Comparison of ENCODE assay signal across 16 cellular contexts in the genomic region with DNA sequence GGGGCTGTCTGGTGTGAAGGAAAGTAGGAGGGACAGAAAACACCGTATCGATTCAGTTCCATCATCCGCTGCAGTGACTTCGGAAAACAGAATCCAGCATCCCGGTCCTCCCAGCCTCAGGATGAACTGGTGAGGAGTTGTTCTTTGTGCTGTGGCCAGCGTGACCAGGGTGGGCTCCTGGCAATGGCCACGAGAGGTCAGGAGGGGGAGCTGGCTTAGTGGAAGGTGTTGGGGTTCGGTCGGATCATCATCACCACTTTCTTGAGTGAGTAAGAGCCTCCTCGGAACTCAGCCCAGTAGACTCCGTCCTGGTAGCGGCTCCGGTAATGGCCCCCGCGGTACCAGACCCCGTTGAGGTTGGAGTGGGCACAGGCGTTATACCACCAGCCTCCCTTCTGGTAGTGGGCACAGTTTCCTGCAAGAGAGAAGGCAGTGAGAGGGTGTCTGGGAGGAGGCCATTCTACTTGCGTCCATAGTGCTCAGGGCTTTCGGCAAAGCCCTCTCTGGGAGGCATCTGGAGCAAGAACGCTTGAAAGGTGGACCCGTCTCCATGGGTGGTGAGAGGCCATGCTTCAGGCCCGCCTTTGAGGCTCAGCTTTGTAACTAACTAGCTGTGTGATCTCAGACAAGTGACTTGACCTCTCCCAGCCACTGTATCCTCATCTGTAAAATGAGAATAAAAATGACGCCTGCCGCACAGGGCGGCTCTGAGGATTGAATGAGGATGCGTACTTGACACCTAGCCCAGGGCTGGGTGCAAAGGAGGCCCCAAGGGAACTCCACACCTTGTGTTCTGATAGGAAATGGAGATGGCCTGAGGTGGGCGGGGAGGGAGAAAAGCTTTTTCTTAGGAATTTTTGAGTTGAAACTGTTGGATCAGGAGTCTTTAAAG. TPM values are rescaled to one million over a fixed set of nuclear protein-coding genes. Genes with fewer than 3 reads are reported as not detected.
"Had no signal": no experiment of that assay in that cellular context is flagged by ENCODE, and none has a peak within 500 bp of the region (broad histone marks: within the 10 kb centered on the region; RNA-seq: fewer than 3 reads in every experiment).

No MANE protein-coding gene starts in this region.

- H3K27me3 Mint-ChIP-seq: activated T-helper 17 cell treated with anti-CD3 and anti-CD28 coated beads, Interleukin-2, amount 50 U/mL, for 72 hours; central memory CD8-positive, alpha-beta T cell had no signal

- H3K9me3 Mint-ChIP-seq: activated naive CD4-positive, alpha-beta T cell treated with anti-CD3 and anti-CD28 coated beads for 36 hours; activated T-helper 17 cell treated with anti-CD3 and anti-CD28 coated beads, Interleukin-2, amount 50 U/mL, for 72 hours; central memory CD8-positive, alpha-beta T cell; dendritic cell treated with granulocyte-macrophage colony-stimulating factor and Interleukin-4, amounts not matched to agents 40 ng/mL and 50 ng/mL, for 4 days; nephron progenitor cell; stimulated activated naive CD8-positive, alpha-beta T cell treated with anti-CD3 and anti-CD28 coated beads, Interleukin-15, amount 100 ng/mL, for 72 hours had no signal

- H3K4me3 ChIP-seq: adrenal gland, left lung, SK-N-MC, transverse colon had no signal

- H3K4me1 ChIP-seq: left lung had no signal

- H3K4me3 Mint-ChIP-seq: activated CD8-positive, alpha-beta T cell treated with anti-CD3 and anti-CD28 coated beads, Interleukin-2, amount 10 ng/mL, durations not matched to agents 7 days and 5 days; activated naive CD4-positive, alpha-beta T cell treated with anti-CD3 and anti-CD28 coated beads for 36 hours; activated T-helper 17 cell treated with anti-CD3 and anti-CD28 coated beads, Interleukin-2, amount 50 U/mL, for 72 hours; central memory CD8-positive, alpha-beta T cell; dendritic cell treated with granulocyte-macrophage colony-stimulating factor and Interleukin-4, amounts not matched to agents 40 ng/mL and 50 ng/mL, for 4 days; nephron progenitor cell; stimulated activated naive CD8-positive, alpha-beta T cell treated with anti-CD3 and anti-CD28 coated beads, Interleukin-15, amount 100 ng/mL, for 72 hours had no signal

- H3K9me3 ChIP-seq: adrenal gland, left lung, transverse colon had no signal

- H3K27ac Mint-ChIP-seq: activated CD8-positive, alpha-beta T cell treated with anti-CD3 and anti-CD28 coated beads, Interleukin-2, amount 10 ng/mL, durations not matched to agents 7 days and 5 days; activated naive CD4-positive, alpha-beta T cell treated with anti-CD3 and anti-CD28 coated beads for 36 hours; activated T-helper 17 cell treated with anti-CD3 and anti-CD28 coated beads, Interleukin-2, amount 50 U/mL, for 72 hours; dendritic cell treated with granulocyte-macrophage colony-stimulating factor and Interleukin-4, amounts not matched to agents 40 ng/mL and 50 ng/mL, for 4 days; stimulated activated naive CD8-positive, alpha-beta T cell treated with anti-CD3 and anti-CD28 coated beads, Interleukin-15, amount 100 ng/mL, for 72 hours had no signal

- ATAC-seq: activated CD8-positive, alpha-beta T cell treated with anti-CD3 and anti-CD28 coated beads, Interleukin-2, amount 10 ng/mL, durations not matched to agents 7 days and 5 days; activated T-helper 17 cell treated with anti-CD3 and anti-CD28 coated beads, Interleukin-2, amount 50 U/mL, for 72 hours; left lung; stimulated activated naive CD8-positive, alpha-beta T cell treated with anti-CD3 and anti-CD28 coated beads, Interleukin-15, amount 100 ng/mL, for 72 hours had no signal

- DNase-seq: activated CD4-positive, alpha-beta T cell treated with anti-CD3 and anti-CD28 coated beads for 4 hours; activated CD8-positive, alpha-beta T cell treated with anti-CD3 and anti-CD28 coated beads, Interleukin-2, amount 10 ng/mL, durations not matched to agents 7 days and 5 days; activated naive CD4-positive, alpha-beta T cell treated with anti-CD3 and anti-CD28 coated beads for 36 hours; foreskin fibroblast; left lung; mesendoderm; nephron progenitor cell; stimulated activated CD4-positive, alpha-beta T cell treated with anti-CD3 and anti-CD28 coated beads, Interleukin-4, amount 100 ng/mL, for 4 hours; stimulated activated naive CD8-positive, alpha-beta T cell treated with anti-CD3 and anti-CD28 coated beads, Interleukin-15, amount 100 ng/mL, for 72 hours; T-helper 1 cell; transverse colon had no signal

- H3K36me3 ChIP-seq: adrenal gland, transverse colon had no signal

- H3K27me3 ChIP-seq: adrenal gland, left lung, transverse colon had no signal

- H3K27ac ChIP-seq: left lung, SK-N-MC had no signal

RNA-seq across cellular contexts. Expression of a gene that starts 33.5 kb away (rescaled TPM):
- total RNA-seq: activated CD8-positive, alpha-beta T cell treated with anti-CD3 and anti-CD28 coated beads, Interleukin-2, amount 10 ng/mL, durations not matched to agents 7 days and 5 days; activated naive CD4-positive, alpha-beta T cell treated with anti-CD3 and anti-CD28 coated beads for 36 hours; activated T-helper 17 cell treated with anti-CD3 and anti-CD28 coated beads, Interleukin-2, amount 50 U/mL, for 72 hours had no signal
